Comparison of ENCODE assay signal across 10 cellular contexts in the genomic region with DNA sequence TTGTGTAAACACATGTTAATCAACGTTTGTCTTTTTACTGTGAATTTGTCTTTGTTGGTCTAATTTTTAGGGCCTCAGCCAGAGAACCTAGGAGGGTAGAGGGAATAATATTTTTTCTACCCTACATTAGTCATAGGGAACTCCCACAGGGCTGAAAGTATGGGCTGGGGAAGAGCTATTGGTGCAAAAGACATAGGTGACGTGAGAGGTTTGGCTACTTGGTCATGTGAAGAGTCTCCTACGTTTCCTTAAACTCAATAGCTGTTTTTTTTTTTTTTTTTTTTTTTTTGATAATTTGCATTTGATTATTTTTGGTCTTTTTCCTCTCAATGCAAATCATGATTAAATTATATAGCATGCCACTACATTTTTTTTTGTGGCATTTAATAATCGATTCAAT. TPM values are rescaled to one million over a fixed set of nuclear protein-coding genes. Genes with fewer than 3 reads are reported as not detected.
DNase-seq lines count a peak whose midpoint lies in the region; ATAC-seq and TF ChIP-seq lines count a peak whose summit lies in the region.
"Had no signal": no experiment of that assay in that cellular context is flagged by ENCODE, and none has a peak within 500 bp of the region (broad histone marks: within the 10 kb centered on the region; RNA-seq: fewer than 3 reads in every experiment).

No MANE protein-coding gene starts in this region.

- intact Hi-C loops in Panc1 (cut with micrococcal nuclease; ENCODE audit: unreplicated experiment), result no loop called here

- peak; percentile 37 for DNase-seq in Caki2 (ENCODE audit: low read depth)
- no peak for DNase-seq in Panc1 (ENCODE audit: low read depth, low spot score)
- no peak for DNase-seq in MM.1S
- DNase-seq in middle frontal gyrus (ENCODE audit: extremely low spot score, low spot score), result no peak
- DNase-seq in superior temporal gyrus (ENCODE audit: extremely low spot score), result no peak
- DNase-seq in ecto neural progenitor cell (ENCODE audit: low spot score), result no peak
- DNase-seq: activated CD8-positive, alpha-beta memory T cell treated with anti-CD3 and anti-CD28 coated beads, Interleukin-2, amount 50 U/mL, for 48 hours had no signal

- POLR2A ChIA-PET in Panc1 (lab: Charles Lee), result no interaction called here

- in situ Hi-C loops in Caki2 (cut with HindIII; ENCODE audit: low pct_unique_long_range_greater_than_20kb, low sequenced_read_pairs) (no loop called here), Panc1 (cut with HindIII; ENCODE audit: low pct_unique_long_range_greater_than_20kb, low sequenced_read_pairs) (no loop called here)

- H4K20me1 ChIP-seq in MM.1S (ENCODE audit: insufficient read depth, low read length), result no peaks in the 10 kb centered on the region

- H3K4me2 ChIP-seq in MM.1S (ENCODE audit: low read depth, low read length), result no peak overlapping the region

- H3K4me1 ChIP-seq in Panc1 (ENCODE audit: control insufficient read depth, insufficient read depth, low read length) (peaks cover 11% of the 10 kb centered on the region), MM.1S (ENCODE audit: low read length) (no peaks in the 10 kb centered on the region)

- CTCF ChIA-PET in Panc1 (lab: Charles Lee), result interaction anchor here (0.6 to 0.9 kb wide), 2 partner anchors 103 to 239 kb away, joined by 3 read pairs; no protein-coding TSS in a partner anchor

- no peak for TF ChIP-seq CTCF in Panc1 (IDR thresholded peaks at IDR 0.05)
- TF ChIP-seq CTCF in MM.1S (IDR thresholded peaks at IDR 0.05; ENCODE audit: low read length), result no peak

- ATAC-seq in GM19452 (IDR thresholded peaks at IDR 0.05; ENCODE audit: unreplicated experiment), result peak; percentile 52
- peak; percentile 49 for ATAC-seq in HG02981 (IDR thresholded peaks at IDR 0.05; ENCODE audit: unreplicated experiment)
- ATAC-seq in Panc1, result no peak

- H3K27me3 ChIP-seq in Panc1 (ENCODE audit: control insufficient read depth, insufficient read depth, low read length) (no peaks in the 10 kb centered on the region), MM.1S (replicated peaks; ENCODE audit: insufficient read depth, low read length) (no peaks in the 10 kb centered on the region; the same call in 1 of the 2 replicates)
- H3K27me3 ChIP-seq: neutrophil had no signal

- no peaks in the 10 kb centered on the region for H3K36me3 ChIP-seq in Panc1 (ENCODE audit: control insufficient read depth, insufficient read depth, low read length)
- no peaks in the 10 kb centered on the region for H3K36me3 ChIP-seq in MM.1S (replicated peaks; ENCODE audit: insufficient read depth, low read length)
- H3K36me3 ChIP-seq: neutrophil had no signal

- no TSS peak for BruUV-seq in Panc1 (replicated peaks; lab: Mats Ljungman, UMichigan)

- no peaks in the 10 kb centered on the region for H3F3A ChIP-seq in MM.1S (ENCODE audit: insufficient read depth, low read length)

- H3K9me2 ChIP-seq in MM.1S (replicated peaks; ENCODE audit: insufficient read depth, low read length), result no peaks in the 10 kb centered on the region

- H2AFZ ChIP-seq in MM.1S (ENCODE audit: low read length), result no peak overlapping the region

- no peaks in the 10 kb centered on the region for H3K9me3 ChIP-seq in Panc1 (ENCODE audit: control insufficient read depth, insufficient read depth, low read depth, low read length)
- no peaks in the 10 kb centered on the region for H3K9me3 ChIP-seq in MM.1S (replicated peaks; ENCODE audit: insufficient read depth, low read length)
- H3K9me3 ChIP-seq: neutrophil had no signal

- H3K27ac ChIP-seq in Panc1 (ENCODE audit: low read length), result peak overlapping the region; percentile 63; the same call in 1 of the 2 replicates
- H3K27ac ChIP-seq in MM.1S (ENCODE audit: low read length), result no peak overlapping the region
- H3K27ac ChIP-seq: neutrophil had no signal

- no peak overlapping the region for H3K4me3 ChIP-seq in Panc1 (ENCODE audit: low read depth in 2 of 2, low read length in 2 of 2)
- no peak overlapping the region for H3K4me3 ChIP-seq in MM.1S (ENCODE audit: low read length)

- H3K9ac ChIP-seq in MM.1S (ENCODE audit: low read length), result no peak overlapping the region

- H3K79me2 ChIP-seq in MM.1S (ENCODE audit: low read length), result no peaks in the 10 kb centered on the region

RNA-seq across cellular contexts. Expression of gene MMP7, which starts 15.9 kb away (rescaled TPM):
- 1,017 and 1,188 TPM in 2 replicates for total RNA-seq in Caki2 (2014; rRNA removed; shearing (Covaris generic); ENCODE audit: low replicate concordance)
- total RNA-seq in Panc1 (2021; ENCODE audit: unreplicated experiment), result 2.7 TPM
- polyA plus RNA-seq in Panc1 (2012; ENCODE audit: insufficient read length), result 1.7 TPM

Comparison
In these comparisons a context has a peak if more than half of its experiments do, and no peak if none do; other contexts are left out.
1. RNA of gene MMP7, which starts 15.9 kb away (total RNA-seq): 1,017 to 1,188 TPM in Caki2; 2.7 TPM in Panc1 (single experiment); every median in the first group is over 100 times any median in the second.